ENCODE assay signal across 20 cellular contexts in the genomic region with DNA sequence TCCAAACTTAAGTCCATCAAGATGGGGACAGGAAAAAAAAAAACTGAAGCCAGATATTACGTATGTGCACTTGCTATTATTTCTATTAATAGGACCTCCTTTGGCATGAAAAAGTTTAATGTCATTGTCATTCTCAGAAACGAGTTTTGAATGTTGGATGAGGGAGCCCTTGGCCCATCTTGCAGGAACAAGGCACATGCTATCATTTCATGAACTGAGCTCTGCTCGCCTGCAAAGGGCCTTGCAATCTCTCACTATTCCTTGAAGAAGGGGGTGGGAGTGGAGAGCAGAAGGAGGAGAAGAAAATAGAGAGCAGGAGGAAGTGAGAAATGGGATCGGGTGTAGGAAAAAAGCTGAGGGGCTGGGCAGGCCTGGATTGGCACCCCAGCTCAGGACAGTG. TPM values are rescaled to one million over a fixed set of nuclear protein-coding genes. Genes with fewer than 3 reads are reported as not detected.
"Had no signal": no experiment of that assay in that cellular context is flagged by ENCODE, and none has a peak within 500 bp of the region (broad histone marks: within the 10 kb centered on the region; RNA-seq: fewer than 3 reads in every experiment).

No MANE protein-coding gene starts in this region.

- H3K4me3 ChIP-seq: ascending aorta, lung, mucosa of descending colon, prostate gland, tibial artery, vagina had no signal

- H3K9me3 ChIP-seq: ascending aorta, mucosa of descending colon, prostate gland, tibial artery, vagina had no signal

- H3K27me3 ChIP-seq: ascending aorta, tibial artery, vagina had no signal

- H3K4me1 ChIP-seq: ascending aorta, prostate gland, vagina had no signal

- H3K36me3 Mint-ChIP-seq: activated CD4-positive, alpha-beta memory T cell treated with anti-CD3 and anti-CD28 coated beads for 36 hours; activated CD8-positive, alpha-beta memory T cell treated with anti-CD3 and anti-CD28 coated beads, Interleukin-2, amount 10 ng/mL, durations not matched to agents 7 days and 5 days; activated naive CD4-positive, alpha-beta T cell treated with anti-CD3 and anti-CD28 coated beads, Interleukin-2, amount 10 ng/mL, durations not matched to agents 7 days and 5 days; naive thymus-derived CD8-positive, alpha-beta T cell; stimulated activated memory B cell treated with anti-CD40 and anti-IgM and Interleukin-4, amounts not matched to agents 10 μg/mL and 1 μg/mL and 100 μg/mL, for 72 hours had no signal

- H3K27ac ChIP-seq: ascending aorta, prostate gland, vagina, WERI-Rb-1 had no signal

- H3K4me3 Mint-ChIP-seq: activated CD4-positive, alpha-beta memory T cell treated with anti-CD3 and anti-CD28 coated beads for 36 hours; activated CD8-positive, alpha-beta memory T cell treated with anti-CD3 and anti-CD28 coated beads, Interleukin-2, amount 10 ng/mL, durations not matched to agents 7 days and 5 days; activated naive CD4-positive, alpha-beta T cell treated with anti-CD3 and anti-CD28 coated beads, Interleukin-2, amount 10 ng/mL, durations not matched to agents 7 days and 5 days; activated T-cell treated with anti-CD3 and anti-CD28 coated beads, Interleukin-2, amount 50 U/mL, for 24 hours; naive thymus-derived CD8-positive, alpha-beta T cell; stimulated activated memory B cell treated with anti-CD40 and anti-IgM and Interleukin-4, amounts not matched to agents 10 μg/mL and 1 μg/mL and 100 μg/mL, for 72 hours; T-helper 17 cell had no signal

- H3K36me3 ChIP-seq: ascending aorta, prostate gland, tibial artery, vagina, WERI-Rb-1 had no signal

- H3K9me3 Mint-ChIP-seq: activated CD4-positive, alpha-beta memory T cell treated with anti-CD3 and anti-CD28 coated beads for 36 hours; activated naive CD4-positive, alpha-beta T cell treated with anti-CD3 and anti-CD28 coated beads, Interleukin-2, amount 10 ng/mL, durations not matched to agents 7 days and 5 days; activated T-cell treated with anti-CD3 and anti-CD28 coated beads, Interleukin-2, amount 50 U/mL, for 24 hours; naive thymus-derived CD8-positive, alpha-beta T cell; stimulated activated memory B cell treated with anti-CD40 and anti-IgM and Interleukin-4, amounts not matched to agents 10 μg/mL and 1 μg/mL and 100 μg/mL, for 72 hours had no signal

- H3K27ac Mint-ChIP-seq: activated CD4-positive, alpha-beta memory T cell treated with anti-CD3 and anti-CD28 coated beads for 36 hours; activated CD8-positive, alpha-beta memory T cell treated with anti-CD3 and anti-CD28 coated beads, Interleukin-2, amount 10 ng/mL, durations not matched to agents 7 days and 5 days; activated naive CD4-positive, alpha-beta T cell treated with anti-CD3 and anti-CD28 coated beads, Interleukin-2, amount 10 ng/mL, durations not matched to agents 7 days and 5 days; activated T-cell treated with anti-CD3 and anti-CD28 coated beads, Interleukin-2, amount 50 U/mL, for 24 hours; stimulated activated memory B cell treated with anti-CD40 and anti-IgM and Interleukin-4, amounts not matched to agents 10 μg/mL and 1 μg/mL and 100 μg/mL, for 72 hours; T-helper 17 cell had no signal

- DNase-seq: activated CD4-positive, alpha-beta memory T cell treated with anti-CD3 and anti-CD28 coated beads for 36 hours; activated CD8-positive, alpha-beta memory T cell treated with anti-CD3 and anti-CD28 coated beads, Interleukin-2, amount 10 ng/mL, durations not matched to agents 7 days and 5 days; activated naive CD4-positive, alpha-beta T cell treated with anti-CD3 and anti-CD28 coated beads, Interleukin-2, amount 10 ng/mL, durations not matched to agents 7 days and 5 days; activated T-cell treated with anti-CD3 and anti-CD28 coated beads, Interleukin-2, amount 50 U/mL, for 24 hours; mucosa of descending colon; naive thymus-derived CD8-positive, alpha-beta T cell; occipital lobe; stimulated activated CD4-positive, alpha-beta T cell treated with anti-CD3 and anti-CD28 coated beads, Interleukin-12 subunit alpha, Interleukin-12 subunit beta, amount 100 ng/mL, for 4 hours; stimulated activated CD4-positive, alpha-beta T cell treated with anti-CD3 and anti-CD28 coated beads, Interleukin-2, amount 100 ng/mL, for 24 hours; T-helper 17 cell; tibial artery; WERI-Rb-1 had no signal

- H3K4me1 Mint-ChIP-seq: activated CD8-positive, alpha-beta memory T cell treated with anti-CD3 and anti-CD28 coated beads, Interleukin-2, amount 10 ng/mL, durations not matched to agents 7 days and 5 days; activated naive CD4-positive, alpha-beta T cell treated with anti-CD3 and anti-CD28 coated beads, Interleukin-2, amount 10 ng/mL, durations not matched to agents 7 days and 5 days; naive thymus-derived CD8-positive, alpha-beta T cell; stimulated activated memory B cell treated with anti-CD40 and anti-IgM and Interleukin-4, amounts not matched to agents 10 μg/mL and 1 μg/mL and 100 μg/mL, for 72 hours; T-helper 17 cell had no signal

- ATAC-seq: activated CD8-positive, alpha-beta memory T cell treated with anti-CD3 and anti-CD28 coated beads, Interleukin-2, amount 10 ng/mL, durations not matched to agents 7 days and 5 days; esophagus mucosa; mucosa of descending colon; naive thymus-derived CD8-positive, alpha-beta T cell; stimulated activated memory B cell treated with anti-CD40 and anti-IgM and Interleukin-4, amounts not matched to agents 10 μg/mL and 1 μg/mL and 100 μg/mL, for 72 hours; T-helper 17 cell had no signal

RNA-seq across cellular contexts. Expression of gene SPATA4, which starts 34.3 kb away (rescaled TPM):
- total RNA-seq: activated CD4-positive, alpha-beta memory T cell treated with anti-CD3 and anti-CD28 coated beads for 36 hours; activated CD8-positive, alpha-beta memory T cell treated with anti-CD3 and anti-CD28 coated beads, Interleukin-2, amount 10 ng/mL, durations not matched to agents 7 days and 5 days; ascending aorta; esophagus mucosa; naive thymus-derived CD8-positive, alpha-beta T cell; T-helper 17 cell; vagina had no signal
- polyA plus RNA-seq: naive thymus-derived CD8-positive, alpha-beta T cell had no signal

RNA-seq across cellular contexts. Expression of gene ASB5, which starts 39.4 kb away (rescaled TPM):
- total RNA-seq: activated CD4-positive, alpha-beta memory T cell treated with anti-CD3 and anti-CD28 coated beads for 36 hours; activated CD8-positive, alpha-beta memory T cell treated with anti-CD3 and anti-CD28 coated beads, Interleukin-2, amount 10 ng/mL, durations not matched to agents 7 days and 5 days; ascending aorta; bronchial epithelial cell; naive thymus-derived CD8-positive, alpha-beta T cell; subcutaneous adipose tissue; T-helper 17 cell had no signal
- polyA plus RNA-seq: naive thymus-derived CD8-positive, alpha-beta T cell had no signal
